Comparison of ENCODE assay signal across 8 cellular contexts in genomic region chr14:96104469-96105057, GRCh38.
A peak's percentile ranks its signal among the peaks of the same experiment; 100 is the strongest.
DNase-seq lines count a peak whose midpoint lies in the region; ATAC-seq and TF ChIP-seq lines count a peak whose summit lies in the region.

No MANE protein-coding gene starts in this region.

- no peak for TF ChIP-seq POLR2A in Peyer's patch (IDR thresholded peaks at IDR 0.05)

- ATAC-seq in HG02642 (IDR thresholded peaks at IDR 0.05; ENCODE audit: poor library complexity, unreplicated experiment) = no peak
- no peak for ATAC-seq in HG03108 (IDR thresholded peaks at IDR 0.05; ENCODE audit: unreplicated experiment)

- H3K4me1 ChIP-seq in Peyer's patch = peaks cover 0 to 10% (median 0%) of the 10 kb centered on the region in 4 donors

- in situ Hi-C loops in GM13976 (cut with MboI; ENCODE audit: low sequenced_read_pairs, unreplicated experiment) = loop anchor here (25.0 kb wide), 1 partner anchor 333 kb away; no protein-coding TSS in a partner anchor

- no peaks in the 10 kb centered on the region for H3K9me3 ChIP-seq in Peyer's patch

- H3K27me3 ChIP-seq in Peyer's patch = no peaks in the 10 kb centered on the region

- no peak for TF ChIP-seq CTCF in GM13976 (IDR thresholded peaks at IDR 0.05; ENCODE audit: borderline replicate concordance, control extremely low read depth, extremely low read depth, insufficient read depth, missing control alignments)
- TF ChIP-seq CTCF in Peyer's patch (IDR thresholded peaks at IDR 0.05) = peak in 1 of 6 experiments; percentile 10

- no peak overlapping the region for H3K4me3 ChIP-seq in Peyer's patch
- H3K4me3 ChIP-seq in skeletal muscle cell (ENCODE audit: low read depth, low read length) = no peak overlapping the region

- peak; percentile 46 for DNase-seq in GM13976 (ENCODE audit: low spot score)
- DNase-seq in Peyer's patch = peak; percentile 34 to 88 (median 80)
- DNase-seq in fibroblast of the conjunctiva (ENCODE audit: low read depth) = peak; percentile 95
- peak; percentile 95 for DNase-seq in skeletal muscle cell (ENCODE audit: low read depth)
- DNase-seq in cerebellar cortex (ENCODE audit: low spot score) = no peak
- DNase-seq in activated CD4-positive, alpha-beta T cell treated with anti-CD3 and anti-CD28 coated beads, Interleukin-2, amount 50 U/mL, for 1 hour = no peak

- H3K27ac ChIP-seq in Peyer's patch = peak overlapping the region; percentile 57 to 81 (median 72)

- H3K36me3 ChIP-seq in Peyer's patch = no peaks in the 10 kb centered on the region

Comparison
In these comparisons a context has a peak if more than half of its experiments do, and no peak if none do; other contexts are left out.
1. DNase-seq: peak in GM13976 (single experiment), Peyer's patch (3 of 3), fibroblast of the conjunctiva (single experiment) and skeletal muscle cell (single experiment); none in cerebellar cortex (single experiment) and activated CD4-positive, alpha-beta T cell treated with anti-CD3 and anti-CD28 coated beads, Interleukin-2, amount 50 U/mL, for 1 hour (single experiment).